Comparison of ENCODE assay signal across 27 cellular contexts in genomic region chr12:22206111-22206728, GRCh38.
"Had no signal": no experiment of that assay in that cellular context is flagged by ENCODE, and none has a peak within 500 bp of the region (broad histone marks: within the 10 kb centered on the region; RNA-seq: fewer than 3 reads in every experiment).

No MANE protein-coding gene starts in this region.

- H3K27ac ChIP-seq: ascending aorta, VCaP had no signal

- H3K27me3 ChIP-seq: ascending aorta had no signal

- DNase-seq: activated B cell treated with CpG ODN at 0.5 μM for 24 hours; activated CD4-positive, alpha-beta memory T cell treated with anti-CD3 and anti-CD28 coated beads for 36 hours; activated CD4-positive, alpha-beta T cell treated with anti-CD3 and anti-CD28 coated beads for 4 hours; activated CD4-positive, alpha-beta T cell treated with anti-CD3 and anti-CD28 coated beads, Interleukin-2, amount 10 ng/mL, durations not matched to agents 24 days and 14 days; activated CD4-positive, alpha-beta T cell treated with anti-CD3 and anti-CD28 coated beads, Interleukin-2, amount 50 U/mL, for 1 hour; activated CD4-positive, alpha-beta T cell treated with anti-CD3 and anti-CD28 coated beads, Interleukin-2, amount 50 U/mL, for 4 hours; activated CD4-positive, CD25-positive, alpha-beta regulatory T cell treated with anti-CD3 and anti-CD28 coated beads, Interleukin-2, amount 50 U/mL, for 72 hours; activated CD8-positive, alpha-beta memory T cell treated with anti-CD3 and anti-CD28 coated beads, Interleukin-2, amount 50 U/mL, for 4 hours; activated CD8-positive, alpha-beta T cell treated with anti-CD3 and anti-CD28 coated beads for 36 hours; activated gamma-delta T cell; activated naive CD4-positive, alpha-beta T cell treated with anti-CD3 and anti-CD28 coated beads, Interleukin-2, amount 10 ng/mL, durations not matched to agents 7 days and 5 days; activated naive CD4-positive, alpha-beta T cell treated with Interleukin-2 at 50 U/mL for 16 hours; activated naive CD8-positive, alpha-beta T cell treated with anti-CD3 and anti-CD28 coated beads, Interleukin-2, amount 10 ng/mL, durations not matched to agents 7 days and 5 days; activated naive CD8-positive, alpha-beta T cell treated with anti-CD3 and anti-CD28 coated beads, Interleukin-2, amount 50 U/mL, for 24 hours; activated T-cell treated with anti-CD3 and anti-CD28 coated beads for 4 hours; activated T-cell treated with anti-CD3 and anti-CD28 coated beads, Interleukin-2, amount 50 U/mL, for 1 hour; activated T-cell treated with anti-CD3 and anti-CD28 coated beads, Interleukin-2, amount 50 U/mL, for 4 hours; activated T-cell treated with anti-CD3 and anti-CD28 coated beads, Interleukin-2, amount 50 U/mL, for 72 hours; amygdala; anterior cingulate cortex; central memory CD4-positive, alpha-beta T cell; T-helper 1 cell; T-helper 2 cell; T-helper 9 cell had no signal

- H3K4me1 ChIP-seq: ascending aorta had no signal

- ATAC-seq: activated CD8-positive, alpha-beta T cell treated with anti-CD3 and anti-CD28 coated beads for 36 hours; activated naive CD8-positive, alpha-beta T cell treated with anti-CD3 and anti-CD28 coated beads, Interleukin-2, amount 50 U/mL, for 24 hours; activated T-cell treated with anti-CD3 and anti-CD28 coated beads, Interleukin-2, amount 50 U/mL, for 4 hours; activated T-cell treated with anti-CD3 and anti-CD28 coated beads, Interleukin-2, amount 50 U/mL, for 72 hours; activated T-helper 17 cell treated with anti-CD3 and anti-CD28 coated beads, Interleukin-2, amount 50 U/mL, for 72 hours had no signal

- H3K4me3 ChIP-seq: ascending aorta had no signal
